Comparison of ENCODE assay signal across 15 cellular contexts in the genomic region with DNA sequence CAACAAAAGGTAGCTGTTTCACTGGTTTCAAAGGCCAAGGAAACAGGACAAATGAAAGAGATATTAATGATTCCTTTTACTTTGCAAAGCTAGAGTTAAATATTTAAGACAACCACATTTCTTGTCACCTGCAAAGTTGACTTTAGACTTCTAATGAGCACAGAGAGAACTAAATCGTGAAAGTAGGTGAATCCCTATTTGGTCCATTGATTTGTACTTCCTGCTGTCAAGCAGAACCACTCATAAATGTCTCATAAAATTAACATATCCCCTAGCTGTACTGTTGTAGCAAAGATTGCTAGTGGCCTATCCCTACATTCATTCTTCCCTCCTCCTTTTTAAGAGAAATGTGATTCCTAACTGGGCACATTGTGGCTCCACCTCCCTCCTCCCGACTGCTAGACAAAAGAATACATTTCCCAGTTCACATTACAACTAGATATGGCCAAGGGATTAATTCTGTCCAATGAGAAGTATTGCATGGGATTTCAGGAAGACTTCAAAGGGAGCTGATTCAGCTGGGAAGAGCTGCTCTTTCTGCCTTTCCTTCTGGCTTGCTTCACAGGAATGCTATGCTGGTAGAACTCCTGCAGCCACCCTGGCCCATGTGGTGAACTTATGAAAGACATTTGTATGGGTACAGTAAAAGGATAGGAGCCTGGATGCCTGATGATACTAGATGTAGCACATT.
A peak's percentile ranks its signal among the peaks of the same experiment; 100 is the strongest.
DNase-seq lines count a peak whose midpoint lies in the region; ATAC-seq and TF ChIP-seq lines count a peak whose summit lies in the region.
"Had no signal": no experiment of that assay in that cellular context is flagged by ENCODE, and none has a peak within 500 bp of the region (broad histone marks: within the 10 kb centered on the region; RNA-seq: fewer than 3 reads in every experiment).

No MANE protein-coding gene starts in this region.

- TF ChIP-seq CTCF in adrenal gland (IDR thresholded peaks at IDR 0.05): no peak

- intact Hi-C loops in adrenal gland (cut with DNase I): no loop called here

- DNase-seq in ecto neural progenitor cell (ENCODE audit: low spot score): peak; percentile 50
- DNase-seq in renal cortical epithelial cell (ENCODE audit: low read depth): peak; percentile 48
- no peak for DNase-seq in adrenal gland
- DNase-seq in NCI-H1930 (lab: John Stamatoyannopoulos, UW): no peak
- DNase-seq: activated CD4-positive, alpha-beta T cell treated with anti-CD3 and anti-CD28 coated beads, Interleukin-2, amount 10 ng/mL, durations not matched to agents 7 days and 5 days; activated effector memory CD4-positive, alpha-beta T cell treated with Interleukin-2 at 50 U/mL for 16 hours; DND-41; foreskin melanocyte; left cardiac atrium; NCI-H1105 treated with DMSO at 0.1 percent for 48 hours; stimulated activated naive CD4-positive, alpha-beta T cell treated with Interleukin-2 at 50 U/mL for 16 hours had no signal

- no peaks in the 10 kb centered on the region for H3K36me3 ChIP-seq in adrenal gland (replicated peaks in 1 of 2)
- H3K36me3 ChIP-seq: neutrophil had no signal

- H3K9me3 ChIP-seq in adrenal gland (replicated peaks in 1 of 3): no peaks in the 10 kb centered on the region
- H3K9me3 ChIP-seq: neutrophil had no signal

- no peaks in the 10 kb centered on the region for H3K4me1 ChIP-seq in adrenal gland (replicated peaks in 1 of 2)

- 74 to 84% (median 82%) methylated on average over 2 of the region's 2 CpGs for WGBS in adrenal gland, 4 donors

- no peak overlapping the region for H3K27ac ChIP-seq in adrenal gland
- H3K27ac ChIP-seq: neutrophil had no signal

- ATAC-seq in GM19043 (IDR thresholded peaks at IDR 0.05; ENCODE audit: low read depth, unreplicated experiment): peak; percentile 50
- peak; percentile 48 for ATAC-seq in HG03097 (IDR thresholded peaks at IDR 0.05; ENCODE audit: low FRiP score, unreplicated experiment)
- ATAC-seq in GM18858 (IDR thresholded peaks at IDR 0.05; ENCODE audit: unreplicated experiment): no peak
- ATAC-seq: left cardiac atrium had no signal

- H3K4me3 ChIP-seq in adrenal gland: no peak overlapping the region

- TF ChIP-seq POLR2A in adrenal gland (IDR thresholded peaks at IDR 0.05): no peak

- H3K27me3 ChIP-seq in adrenal gland: no peaks in the 10 kb centered on the region
- H3K27me3 ChIP-seq: neutrophil had no signal

Comparison
In these comparisons a context has a peak if more than half of its experiments do, and no peak if none do; other contexts are left out.
1. DNase-seq: peak in ecto neural progenitor cell (single experiment) and renal cortical epithelial cell (single experiment); none in adrenal gland (0 of 7) and NCI-H1930 (0 of 2).